ENCODE assay signal across 14 cellular contexts in genomic region chr16:85391175-85391707, GRCh38.
DNase-seq lines count a peak whose midpoint lies in the region; ATAC-seq, FAIRE-seq and TF ChIP-seq lines count a peak whose summit lies in the region.
"Had no signal": no experiment of that assay in that cellular context is flagged by ENCODE, and none has a peak within 500 bp of the region (broad histone marks: within the 10 kb centered on the region; RNA-seq: fewer than 3 reads in every experiment).

No MANE protein-coding gene starts in this region.

- H3K4me2 ChIP-seq in skeletal muscle satellite cell (ENCODE audit: low read length), result peak overlapping the region; percentile 47

- ATAC-seq in left lung (no peak), GM18861 (IDR thresholded peaks at IDR 0.05; ENCODE audit: unreplicated experiment) (no peak)

- peaks cover 14 to 23% of the 10 kb centered on the region in 2 donors for H3K4me1 ChIP-seq in ascending aorta
- peaks cover 9 to 26% of the 10 kb centered on the region in 2 donors for H3K4me1 ChIP-seq in left lung
- H3K4me1 ChIP-seq in skeletal muscle satellite cell (ENCODE audit: control insufficient read depth, insufficient read depth, low read length), result peaks cover 40% of the 10 kb centered on the region

- peak; percentile 44 for FAIRE-seq in HTR-8/SVneo (lab: Jason Lieb, UNC)

- no peak overlapping the region for H3K9ac ChIP-seq in skeletal muscle satellite cell (ENCODE audit: low read depth, low read length)

- DNase-seq in HTR-8/SVneo (ENCODE audit: insufficient read length, low spot score), result no peak
- peak in 1 of 2 donors; percentile 52 for DNase-seq in ascending aorta (ENCODE audit: low spot score in 2 of 2)
- DNase-seq in left lung, result peak; percentile 19 to 29
- no peak for DNase-seq in H4 (ENCODE audit: low spot score)
- no peak for DNase-seq in islet precursor cell
- DNase-seq in NCI-H1436 treated with DMSO at 0.1 percent for 48 hours (lab: John Stamatoyannopoulos, UW), result no peak
- DNase-seq: activated T-cell treated with anti-CD3 and anti-CD28 coated beads, Interleukin-2, amount 50 U/mL, for 48 hours; DMS79 treated with DMSO at 0.1 percent for 48 hours; OCI-M1 had no signal

- no peak for TF ChIP-seq CTCF in ascending aorta (IDR thresholded peaks at IDR 0.05)
- TF ChIP-seq CTCF in left lung (IDR thresholded peaks at IDR 0.05), result no peak

- intact Hi-C loops in ascending aorta (cut with DNase I) (no loop called here), left lung (cut with DNase I) (no loop called here)

- no peaks in the 10 kb centered on the region for H3K27me3 ChIP-seq in ascending aorta
- peaks cover 0 to 8% of the 10 kb centered on the region in 2 donors for H3K27me3 ChIP-seq in left lung
- no peaks in the 10 kb centered on the region for H3K27me3 ChIP-seq in skeletal muscle satellite cell (ENCODE audit: control insufficient read depth, insufficient read depth, low read length)
- H3K27me3 ChIP-seq: tibial nerve had no signal

- H3K9me3 ChIP-seq in ascending aorta (no peaks in the 10 kb centered on the region), left lung (no peaks in the 10 kb centered on the region), skeletal muscle satellite cell (replicated peaks; ENCODE audit: low read length) (no peaks in the 10 kb centered on the region)
- H3K9me3 ChIP-seq: tibial nerve had no signal

- H3K4me3 ChIP-seq in ascending aorta (no peak overlapping the region), left lung (no peak overlapping the region), skeletal muscle satellite cell (ENCODE audit: low read length) (peak overlapping the region; percentile 18)
- H3K4me3 ChIP-seq: tibial nerve had no signal

- H3K36me3 ChIP-seq in ascending aorta (no peaks in the 10 kb centered on the region), left lung (no peaks in the 10 kb centered on the region), skeletal muscle satellite cell (ENCODE audit: insufficient read depth, low read length) (no peaks in the 10 kb centered on the region)
- H3K36me3 ChIP-seq: tibial nerve had no signal

- H3K27ac ChIP-seq in ascending aorta (peak overlapping the region; percentile 43 to 57), left lung (no peak overlapping the region)
- H3K27ac ChIP-seq: C4-2B, HL-60 had no signal

Comparison
In these comparisons a context has a peak if more than half of its experiments do, and no peak if none do; other contexts are left out.
1. DNase-seq: peak in left lung (2 of 2); none in HTR-8/SVneo (single experiment), H4 (single experiment), islet precursor cell (single experiment) and NCI-H1436 treated with DMSO at 0.1 percent for 48 hours (single experiment).
2. H3K27ac ChIP-seq: peak in ascending aorta (2 of 2); none in left lung (0 of 2).